ENCODE assay signal across 1 cellular context in the genomic region with DNA sequence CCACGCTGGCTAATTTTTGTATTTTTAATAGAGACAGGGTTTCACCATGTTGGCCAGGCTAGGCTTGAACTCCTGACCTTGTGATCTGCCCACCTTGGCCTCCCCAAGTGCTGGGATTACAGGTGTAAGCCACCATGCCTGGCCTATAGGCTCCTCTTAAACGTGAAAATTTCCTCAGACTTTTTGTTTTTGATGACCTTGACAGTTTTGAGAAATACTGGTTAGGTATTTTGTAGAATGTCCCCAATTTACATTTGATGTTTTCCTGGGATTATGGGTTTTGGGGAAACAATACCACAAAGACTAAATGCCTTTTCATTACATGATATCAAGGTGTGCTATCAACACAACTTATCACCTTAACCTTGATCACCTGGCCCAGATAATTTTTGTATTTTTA.
TF ChIP-seq lines count a peak whose summit lies in the region.

No MANE protein-coding gene starts in this region.

TF ChIP-seq in IMR-90, 13 proteins besides CTCF, POLR2A, EP300 and RAD21 (continued from another document):
- TF ChIP-seq, protein P1, sequence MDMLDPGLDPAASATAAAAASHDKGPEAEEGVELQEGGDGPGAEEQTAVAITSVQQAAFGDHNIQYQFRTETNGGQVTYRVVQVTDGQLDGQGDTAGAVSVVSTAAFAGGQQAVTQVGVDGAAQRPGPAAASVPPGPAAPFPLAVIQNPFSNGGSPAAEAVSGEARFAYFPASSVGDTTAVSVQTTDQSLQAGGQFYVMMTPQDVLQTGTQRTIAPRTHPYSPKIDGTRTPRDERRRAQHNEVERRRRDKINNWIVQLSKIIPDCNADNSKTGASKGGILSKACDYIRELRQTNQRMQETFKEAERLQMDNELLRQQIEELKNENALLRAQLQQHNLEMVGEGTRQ (IDR thresholded peaks at IDR 0.05; ENCODE audit: low read depth, low read length): no peak
- no peak for TF ChIP-seq MXI1 (IDR thresholded peaks at IDR 0.05; ENCODE audit: borderline replicate concordance, low read depth, low read length)
